Comparison of ENCODE assay signal across 16 cellular contexts in genomic region chr17:42901535-42902229, GRCh38. TPM values are rescaled to one million over a fixed set of nuclear protein-coding genes. Genes with fewer than 3 reads are reported as not detected.
DNase-seq lines count a peak whose midpoint lies in the region; ATAC-seq, FAIRE-seq and TF ChIP-seq lines count a peak whose summit lies in the region.
"Had no signal": no experiment of that assay in that cellular context is flagged by ENCODE, and none has a peak within 500 bp of the region (broad histone marks: within the 10 kb centered on the region; RNA-seq: fewer than 3 reads in every experiment).

No MANE protein-coding gene starts in this region.

- H3K27ac Mint-ChIP-seq in chondrocyte (ENCODE audit: unreplicated experiment) = no peak overlapping the region
- H3K27ac Mint-ChIP-seq: CD8-positive, alpha-beta memory T cell had no signal

- peak overlapping the region in 1 of 2 donors; percentile 72 for H3K9ac ChIP-seq in kidney (ENCODE audit: low read length in 2 of 2)
- H3K9ac ChIP-seq: BLaER1, GM23248 had no signal

- H3K36me3 Mint-ChIP-seq in chondrocyte (ENCODE audit: low read depth) = no peaks in the 10 kb centered on the region
- H3K36me3 Mint-ChIP-seq: CD8-positive, alpha-beta memory T cell had no signal

- H3K27me3 ChIP-seq in stomach = no peaks in the 10 kb centered on the region
- H3K27me3 ChIP-seq: BLaER1 had no signal

- TF ChIP-seq CTCF in chondrocyte (IDR thresholded peaks at IDR 0.05) (no peak), kidney (IDR thresholded peaks at IDR 0.05; ENCODE audit: borderline replicate concordance, extremely low read depth, insufficient read depth) (no peak), stomach (IDR thresholded peaks at IDR 0.05) (no peak)

- intact Hi-C loops in kidney (cut with DNase I) = no loop called here
- intact Hi-C loops in stomach (cut with DNase I; ENCODE audit: low total_unique reads) = no loop called here
- intact Hi-C loops in left ventricle myocardium superior (cut with micrococcal nuclease) = no loop called here

- ATAC-seq in left ventricle myocardium superior = no peak

- peaks cover 5% of the 10 kb centered on the region for H3K27me3 Mint-ChIP-seq in chondrocyte (ENCODE audit: low read depth)

- H3K4me3 ChIP-seq in kidney (ENCODE audit: low read length in 2 of 2) (peak overlapping the region; percentile 66 to 74), stomach (no peak overlapping the region)
- H3K4me3 ChIP-seq: BLaER1, GM23248 had no signal

- FAIRE-seq in kidney (lab: Jason Lieb, UNC) = no peak

- H3K9me3 Mint-ChIP-seq in chondrocyte (ENCODE audit: low read depth) = no peaks in the 10 kb centered on the region
- H3K9me3 Mint-ChIP-seq: CD8-positive, alpha-beta memory T cell had no signal

- no peak overlapping the region for H3K4me3 Mint-ChIP-seq in chondrocyte (ENCODE audit: unreplicated experiment)
- H3K4me3 Mint-ChIP-seq: CD8-positive, alpha-beta memory T cell; H9 had no signal

- no peak for TF ChIP-seq EP300 in stomach (IDR thresholded peaks at IDR 0.05)

- H3K4me1 Mint-ChIP-seq in chondrocyte (ENCODE audit: low read depth) = peaks cover under 1% of the 10 kb centered on the region
- H3K4me1 Mint-ChIP-seq: CD8-positive, alpha-beta memory T cell had no signal

- H3K9me3 ChIP-seq in kidney (ENCODE audit: control insufficient read depth in 1 of 2, low read length in 2 of 2) (no peaks in the 10 kb centered on the region), stomach (no peaks in the 10 kb centered on the region)
- H3K9me3 ChIP-seq: BLaER1, Caco-2 had no signal

- no peaks in the 10 kb centered on the region for H3K36me3 ChIP-seq in kidney (ENCODE audit: control insufficient read depth in 1 of 2, insufficient read depth in 2 of 2, low read length in 2 of 2)
- no peaks in the 10 kb centered on the region for H3K36me3 ChIP-seq in stomach
- H3K36me3 ChIP-seq: BLaER1 had no signal

- DNase-seq in chondrocyte (ENCODE audit: low spot score) (peak; percentile 25), kidney (no peak), mucosa of gallbladder (ENCODE audit: low spot score) (peak; percentile 32), stomach (peak; percentile 78), left ventricle myocardium superior (no peak), KBM-7 (no peak), kidney glomerular epithelial cell (lab: John Stamatoyannopoulos, UW) (no peak)
- DNase-seq in stimulated activated CD8-positive, alpha-beta memory T cell treated with anti-CD3 and anti-CD28 coated beads, Interleukin-4, amount 100 ng/mL, for 48 hours = no peak
- DNase-seq: Caco-2; CD8-positive, alpha-beta memory T cell; GF-D8; GM23248; H9 had no signal

- no peak for TF ChIP-seq POLR2A in stomach (IDR thresholded peaks at IDR 0.05)

- in situ Hi-C loops in KBM-7 (cut with MboI; ENCODE audit: low pct_unique_long_range_greater_than_20kb, low sequenced_read_pairs) = no loop called here

- H3K4me1 ChIP-seq in kidney (ENCODE audit: control insufficient read depth in 1 of 2, insufficient read depth in 1 of 2, low read depth in 1 of 2, low read length in 2 of 2) = peaks cover 7 to 8% of the 10 kb centered on the region in 2 donors
- peaks cover 4 to 16% (median 6%) of the 10 kb centered on the region in 4 donors for H3K4me1 ChIP-seq in stomach
- H3K4me1 ChIP-seq: BLaER1, Caco-2 had no signal

- 43 to 59% (median 58%) methylated on average over 10 of the region's 10 CpGs for WGBS in stomach, 5 donors

- peak overlapping the region in 1 of 2 donors; percentile 61 for H3K27ac ChIP-seq in kidney (ENCODE audit: low read depth in 2 of 2, low read length in 2 of 2)
- peak overlapping the region in 4 of 5 donors; percentile 35 to 57 (median 44) for H3K27ac ChIP-seq in stomach
- H3K27ac ChIP-seq: BLaER1, GM23248 had no signal

RNA-seq across cellular contexts. Expression of gene G6PC1, which starts 1.1 kb away (rescaled TPM):
- not detected in 3 replicates for total RNA-seq in chondrocyte
- 0.16 TPM for total RNA-seq in kidney
- polyA plus RNA-seq in kidney (ENCODE audit: insufficient read depth, low read depth, low replicate concordance) = 10.5 TPM
- 17.3 TPM for total RNA-seq in mucosa of gallbladder
- total RNA-seq in stomach = 1 to 10 TPM in 1 of 5 donors, not detected in 4; 4.0 TPM
- polyA plus RNA-seq in stomach = not detected
- not detected for total RNA-seq in left ventricle myocardium superior
- total RNA-seq: A673; Caco-2; CD8-positive, alpha-beta memory T cell; GM23248; H9; HT1080 had no signal
- polyA plus RNA-seq: CD8-positive, alpha-beta memory T cell; GM23248 had no signal

RNA-seq across cellular contexts. Expression of gene AOC3, which starts 50.7 kb away (rescaled TPM):
- total RNA-seq in chondrocyte = 0.53 to 17.4 TPM (median 15.5 TPM) in 3 replicates
- 40.6 TPM for total RNA-seq in kidney
- 15.1 TPM for polyA plus RNA-seq in kidney (ENCODE audit: insufficient read depth, low read depth, low replicate concordance)
- 125 TPM for total RNA-seq in mucosa of gallbladder
- total RNA-seq in stomach = 10 to 100 TPM; 20.9 to 67.9 (median 42.0) TPM
- 10 to 100 TPM in 1 of 3 donors, 1 to 10 TPM in 2; 6.2 to 46.9 (median 9.3) TPM for polyA plus RNA-seq in stomach
- 6.1 TPM for total RNA-seq in left ventricle myocardium superior
- total RNA-seq: GM23248 had no signal
- polyA plus RNA-seq: CD8-positive, alpha-beta memory T cell had no signal

RNA-seq across cellular contexts. Expression of gene AOC2, which starts 57.3 kb away (rescaled TPM):
- total RNA-seq in chondrocyte = 1.4 to 2.2 TPM (median 1.4 TPM) in 3 replicates
- 1.2 TPM for total RNA-seq in kidney
- 0.58 TPM for polyA plus RNA-seq in kidney (ENCODE audit: insufficient read depth, low read depth, low replicate concordance)
- total RNA-seq in mucosa of gallbladder = 1.4 TPM
- total RNA-seq in stomach = 1 to 10 TPM in 1 of 5 donors, under 1 TPM in 2, not detected in 2; 0.87 to 3.0 (median 0.92) TPM
- under 1 TPM in 2 of 3 donors, not detected in 1; 0.50 to 0.55 TPM for polyA plus RNA-seq in stomach
- total RNA-seq in left ventricle myocardium superior = 0.40 TPM

Comparison
In these comparisons a context has a peak if more than half of its experiments do, and no peak if none do; other contexts are left out.
1. DNase-seq: peak in chondrocyte (single experiment), mucosa of gallbladder (single experiment) and stomach (single experiment); none in kidney (single experiment), stimulated activated CD8-positive, alpha-beta memory T cell treated with anti-CD3 and anti-CD28 coated beads, Interleukin-4, amount 100 ng/mL, for 48 hours (single experiment), left ventricle myocardium superior (single experiment), KBM-7 (single experiment) and kidney glomerular epithelial cell (single experiment).
2. H3K4me3 ChIP-seq: peak in kidney (2 of 2); none in stomach (0 of 4).